ENCODE assay signal across 1 cellular context in the genomic region with DNA sequence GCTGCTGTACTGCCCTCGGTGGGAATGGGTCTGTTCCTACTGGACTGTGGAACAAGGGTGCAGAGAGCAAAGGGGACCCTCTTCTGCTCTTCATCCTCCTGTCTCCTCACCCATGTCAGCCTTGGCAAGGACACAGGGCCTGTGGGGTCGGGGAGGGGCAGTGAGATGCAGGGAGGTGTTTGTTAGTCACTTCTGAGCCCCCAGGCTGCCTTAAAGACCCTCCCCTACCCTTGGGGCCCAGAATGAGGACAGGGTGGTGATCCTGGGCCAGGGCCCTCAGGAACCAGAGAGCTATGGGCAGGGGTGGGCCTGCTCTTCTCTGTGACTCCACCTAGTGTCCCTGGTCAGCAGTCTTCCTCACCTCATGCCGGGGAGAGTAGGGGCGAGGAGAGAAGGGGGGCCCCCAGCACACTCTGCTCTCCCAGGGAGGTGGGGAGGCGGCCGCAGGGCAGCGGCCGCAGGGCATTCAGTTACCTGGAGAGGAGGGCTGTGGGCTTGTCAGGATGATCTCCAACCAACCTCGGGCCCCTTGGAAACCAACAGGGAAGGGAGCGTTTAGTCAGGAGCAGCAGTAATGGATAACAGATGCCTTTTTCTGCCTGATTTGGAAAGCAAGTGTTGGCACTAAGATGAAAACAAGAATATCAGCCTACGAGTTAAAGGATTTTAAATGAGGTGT.
TF ChIP-seq lines count a peak whose summit lies in the region.

No MANE protein-coding gene starts in this region.

TF ChIP-seq in GM23338, 12 proteins besides CTCF, POLR2A, EP300 and RAD21 (continued from another document):
- TF ChIP-seq, protein P1, sequence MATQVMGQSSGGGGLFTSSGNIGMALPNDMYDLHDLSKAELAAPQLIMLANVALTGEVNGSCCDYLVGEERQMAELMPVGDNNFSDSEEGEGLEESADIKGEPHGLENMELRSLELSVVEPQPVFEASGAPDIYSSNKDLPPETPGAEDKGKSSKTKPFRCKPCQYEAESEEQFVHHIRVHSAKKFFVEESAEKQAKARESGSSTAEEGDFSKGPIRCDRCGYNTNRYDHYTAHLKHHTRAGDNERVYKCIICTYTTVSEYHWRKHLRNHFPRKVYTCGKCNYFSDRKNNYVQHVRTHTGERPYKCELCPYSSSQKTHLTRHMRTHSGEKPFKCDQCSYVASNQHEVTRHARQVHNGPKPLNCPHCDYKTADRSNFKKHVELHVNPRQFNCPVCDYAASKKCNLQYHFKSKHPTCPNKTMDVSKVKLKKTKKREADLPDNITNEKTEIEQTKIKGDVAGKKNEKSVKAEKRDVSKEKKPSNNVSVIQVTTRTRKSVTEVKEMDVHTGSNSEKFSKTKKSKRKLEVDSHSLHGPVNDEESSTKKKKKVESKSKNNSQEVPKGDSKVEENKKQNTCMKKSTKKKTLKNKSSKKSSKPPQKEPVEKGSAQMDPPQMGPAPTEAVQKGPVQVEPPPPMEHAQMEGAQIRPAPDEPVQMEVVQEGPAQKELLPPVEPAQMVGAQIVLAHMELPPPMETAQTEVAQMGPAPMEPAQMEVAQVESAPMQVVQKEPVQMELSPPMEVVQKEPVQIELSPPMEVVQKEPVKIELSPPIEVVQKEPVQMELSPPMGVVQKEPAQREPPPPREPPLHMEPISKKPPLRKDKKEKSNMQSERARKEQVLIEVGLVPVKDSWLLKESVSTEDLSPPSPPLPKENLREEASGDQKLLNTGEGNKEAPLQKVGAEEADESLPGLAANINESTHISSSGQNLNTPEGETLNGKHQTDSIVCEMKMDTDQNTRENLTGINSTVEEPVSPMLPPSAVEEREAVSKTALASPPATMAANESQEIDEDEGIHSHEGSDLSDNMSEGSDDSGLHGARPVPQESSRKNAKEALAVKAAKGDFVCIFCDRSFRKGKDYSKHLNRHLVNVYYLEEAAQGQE (IDR thresholded peaks at IDR 0.05; ENCODE audit: unreplicated experiment): no peak
- TF ChIP-seq, protein P2, sequence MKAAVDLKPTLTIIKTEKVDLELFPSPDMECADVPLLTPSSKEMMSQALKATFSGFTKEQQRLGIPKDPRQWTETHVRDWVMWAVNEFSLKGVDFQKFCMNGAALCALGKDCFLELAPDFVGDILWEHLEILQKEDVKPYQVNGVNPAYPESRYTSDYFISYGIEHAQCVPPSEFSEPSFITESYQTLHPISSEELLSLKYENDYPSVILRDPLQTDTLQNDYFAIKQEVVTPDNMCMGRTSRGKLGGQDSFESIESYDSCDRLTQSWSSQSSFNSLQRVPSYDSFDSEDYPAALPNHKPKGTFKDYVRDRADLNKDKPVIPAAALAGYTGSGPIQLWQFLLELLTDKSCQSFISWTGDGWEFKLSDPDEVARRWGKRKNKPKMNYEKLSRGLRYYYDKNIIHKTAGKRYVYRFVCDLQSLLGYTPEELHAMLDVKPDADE (IDR thresholded peaks at IDR 0.05): no peak
- no peak for TF ChIP-seq STAT1 (IDR thresholded peaks at IDR 0.05; ENCODE audit: unreplicated experiment)
- no peak for TF ChIP-seq EZH2 (IDR thresholded peaks at IDR 0.05; ENCODE audit: low read depth, unreplicated experiment)
- TF ChIP-seq EZH2phosphoT487 (IDR thresholded peaks at IDR 0.05; ENCODE audit: unreplicated experiment): no peak
- no peak for TF ChIP-seq CREB1 (CRISPR knock-in tag; IDR thresholded peaks at IDR 0.05; ENCODE audit: low read depth)
